ENCODE assay signal across 12 cellular contexts in genomic region chr5:140855772-140856674, GRCh38. TPM values are rescaled to one million over a fixed set of nuclear protein-coding genes. Genes with fewer than 3 reads are reported as not detected.
DNase-seq lines count a peak whose midpoint lies in the region; ATAC-seq and TF ChIP-seq lines count a peak whose summit lies in the region.
"Had no signal": no experiment of that assay in that cellular context is flagged by ENCODE, and none has a peak within 500 bp of the region (broad histone marks: within the 10 kb centered on the region; RNA-seq: fewer than 3 reads in every experiment).

Gene PCDHA10 (plus strand): TSS chr5:140855897. CDS start chr5:140856049, 152 bp downstream.

- no peak for TF ChIP-seq POLR2A in lower leg skin (IDR thresholded peaks at IDR 0.05)

- 16 to 30% methylated on average over 43 to 44 of the region's 44 CpGs for WGBS in lower leg skin, 2 donors

- intact Hi-C loops in lower leg skin (cut with DNase I; ENCODE audit: low total_unique reads) = no loop called here

- ATAC-seq in HG03354 (IDR thresholded peaks at IDR 0.05; ENCODE audit: poor library complexity, severe bottlenecking, unreplicated experiment) (no peak), GM21529 (IDR thresholded peaks at IDR 0.05; ENCODE audit: unreplicated experiment) (no peak)
- ATAC-seq: effector memory CD8-positive, alpha-beta T cell had no signal

- TF ChIP-seq CTCF in 22Rv1 (IDR thresholded peaks at IDR 0.05) = peak; percentile 62
- no peak for TF ChIP-seq CTCF in astrocyte of the spinal cord (IDR thresholded peaks at IDR 0.05; ENCODE audit: low read depth, low read length)
- no peak for TF ChIP-seq CTCF in lower leg skin (IDR thresholded peaks at IDR 0.05)

- H3K4me3 ChIP-seq in astrocyte of the spinal cord (ENCODE audit: low read depth, low read length) (no peak within 1 kb of the TSS), lower leg skin (ENCODE audit: low read depth, poor library complexity, severe bottlenecking) (peak within 1 kb of the TSS; percentile 11)

- in situ Hi-C loops in astrocyte of the spinal cord (cut with HindIII; ENCODE audit: low sequenced_read_pairs) = no loop called here

- peak within 1 kb of the TSS; percentile 12; the same call in 1 of the 2 replicates for H3K27ac ChIP-seq in 22Rv1

- DNase-seq in HuH-7 (ENCODE audit: low spot score) (peak; percentile 36), astrocyte of the spinal cord (ENCODE audit: low read depth, low spot score) (peak; percentile 5), lower leg skin (ENCODE audit: low spot score in 2 of 2) (no peak), NCI-H345 (lab: John Stamatoyannopoulos, UW) (no peak), COR-L47 (lab: John Stamatoyannopoulos, UW) (no peak)
- DNase-seq: activated CD8-positive, alpha-beta memory T cell treated with anti-CD3 and anti-CD28 coated beads, Interleukin-2, amount 50 U/mL, for 48 hours; CD8-positive, alpha-beta memory T cell; effector memory CD8-positive, alpha-beta T cell; naive B cell had no signal

RNA-seq across cellular contexts. Expression of gene PCDHA10, which starts in this region (rescaled TPM):
- total RNA-seq in lower leg skin = 1 to 10 TPM in 1 of 4 donors, under 1 TPM in 3; 0.08 to 1.0 (median 0.55) TPM
- total RNA-seq: CD8-positive, alpha-beta memory T cell had no signal

Comparison
In these comparisons a context has a peak if more than half of its experiments do, and no peak if none do; other contexts are left out.
1. DNase-seq: peak in HuH-7 (single experiment) and astrocyte of the spinal cord (single experiment); none in lower leg skin (0 of 2), NCI-H345 (single experiment) and COR-L47 (single experiment).